8 cellular contexts compared by ENCODE assay signal in genomic region chr10:102917962-102918816, GRCh38. TPM values are rescaled to one million over a fixed set of nuclear protein-coding genes. Genes with fewer than 3 reads are reported as not detected.
DNase-seq lines count a peak whose midpoint lies in the region; ATAC-seq, FAIRE-seq and TF ChIP-seq lines count a peak whose summit lies in the region.

Gene CNNM2 (plus strand): TSS chr10:102918294. CDS start chr10:102918481, 187 bp downstream.

- peaks cover 32% of the 10 kb centered on the region for H3K27me3 Mint-ChIP-seq in mesothelial cell of epicardium (ENCODE audit: low read depth)

- intact Hi-C loops in endothelial cell of umbilical vein (cut with micrococcal nuclease) = loop anchor here (1.0 to 5.0 kb wide), 6 partner anchors 151 to 416 kb away; partner anchors contain the start of genes NT5C2 and WBP1L

- H3K27ac Mint-ChIP-seq in mesothelial cell of epicardium = peak within 1 kb of the TSS; percentile 94

- H3K36me3 ChIP-seq in OCI-LY1 (ENCODE audit: insufficient read depth, low read length) (no peaks in the 10 kb centered on the region), endothelial cell of umbilical vein (ENCODE audit: control insufficient read depth in 2 of 2, extremely low read depth in 1 of 2, insufficient read depth in 2 of 2, low read length in 2 of 2) (no peaks in the 10 kb centered on the region)

- peak within 1 kb of the TSS; percentile 94 for H3K4me3 Mint-ChIP-seq in mesothelial cell of epicardium

- H3K27ac ChIP-seq in OCI-LY1 (ENCODE audit: low read depth, low read length, poor library complexity, severe bottlenecking) (peak within 1 kb of the TSS; percentile 7), endothelial cell of umbilical vein (ENCODE audit: insufficient read depth, low read depth, low read length) (peak within 1 kb of the TSS; percentile 57)

- H3K9me1 ChIP-seq in endothelial cell of umbilical vein (replicated peaks; ENCODE audit: control insufficient read depth, extremely low read depth, insufficient read depth, low read length) = no peaks in the 10 kb centered on the region

- peak; percentile 97 for DNase-seq in DMS 273 treated with DMSO at 0.1 percent for 48 hours (lab: John Stamatoyannopoulos, UW)
- DNase-seq in HuH-7 (ENCODE audit: low spot score) = peak; percentile 91
- peak; percentile 99 for DNase-seq in activated T-cell treated with anti-CD3 and anti-CD28 coated beads for 1 hour (ENCODE audit: low read depth)
- peak; percentile 100 for DNase-seq in endothelial cell of umbilical vein (ENCODE audit: low read depth, low spot score)
- peak; percentile 98 to 99 for DNase-seq in mesothelial cell of epicardium (ENCODE audit: low spot score in 2 of 2, unreplicated experiment in 2 of 2)
- DNase-seq in stimulated activated CD8-positive, alpha-beta memory T cell treated with anti-CD3 and anti-CD28 coated beads, Interleukin-15, amount 100 ng/mL, for 4 hours (ENCODE audit: low read depth in 2 of 2) = peak; percentile 98 to 99

- H3K4me1 ChIP-seq in OCI-LY1 (ENCODE audit: insufficient read depth, low read length, severe bottlenecking) (peaks cover 49% of the 10 kb centered on the region), endothelial cell of umbilical vein (ENCODE audit: control insufficient read depth, extremely low read depth, insufficient read depth, low read length) (peaks cover 10% of the 10 kb centered on the region)

- H4K20me1 ChIP-seq in OCI-LY1 (ENCODE audit: insufficient read depth, low read length) = no peaks in the 10 kb centered on the region
- no peaks in the 10 kb centered on the region for H4K20me1 ChIP-seq in endothelial cell of umbilical vein (replicated peaks; ENCODE audit: control insufficient read depth, extremely low read depth, insufficient read depth, low read length)

- H3K27me3 ChIP-seq in OCI-LY1 (ENCODE audit: insufficient read depth, low read length) (no peaks in the 10 kb centered on the region), endothelial cell of umbilical vein (ENCODE audit: control insufficient read depth in 2 of 2, insufficient read depth in 2 of 2, low read length in 2 of 2) (peaks cover 13 to 15% of the 10 kb centered on the region in 2 experiments)

- H3K9me3 ChIP-seq in OCI-LY1 (ENCODE audit: low read length) = no peaks in the 10 kb centered on the region
- H3K9me3 ChIP-seq in endothelial cell of umbilical vein (replicated peaks; ENCODE audit: control insufficient read depth, insufficient read depth, low read length) = no peaks in the 10 kb centered on the region

- no peaks in the 10 kb centered on the region for H3K36me3 Mint-ChIP-seq in mesothelial cell of epicardium

- no peaks in the 10 kb centered on the region for H3K9me3 Mint-ChIP-seq in mesothelial cell of epicardium

- ATAC-seq in GM21526 (IDR thresholded peaks at IDR 0.05; ENCODE audit: low FRiP score, unreplicated experiment) = peak; percentile 89

- dilution Hi-C loops in endothelial cell of umbilical vein (cut with MboI; ENCODE audit: extremely low pct_ligation_motif_present, low sequenced_read_pairs) = no loop called here

- CTCF ChIA-PET in endothelial cell of umbilical vein (lab: Charles Lee) = interaction anchor here (0.5 to 8.5 kb wide), 52 partner anchors 7 to 567 kb away, joined by 3 to 211 read pairs (median 4); partner anchors contain the start of genes ATP5MK, BORCS7, CYP17A1 and NT5C2

- peaks cover 35% of the 10 kb centered on the region for H3K4me1 Mint-ChIP-seq in mesothelial cell of epicardium

- TF ChIP-seq CTCF in OCI-LY1 (IDR thresholded peaks at IDR 0.05; ENCODE audit: low read length) (no peak), endothelial cell of umbilical vein (IDR thresholded peaks at IDR 0.05; ENCODE audit: extremely low read depth in 1 of 2, insufficient read depth in 1 of 2, low read depth in 1 of 2, low read length in 2 of 2) (no peak), mesothelial cell of epicardium (IDR thresholded peaks at IDR 0.05; ENCODE audit: unreplicated experiment) (no peak)

- H3K9me2 ChIP-seq in OCI-LY1 (ENCODE audit: low read depth, low read length) = no peaks in the 10 kb centered on the region

- no peaks in the 10 kb centered on the region for H3K79me2 ChIP-seq in OCI-LY1 (ENCODE audit: insufficient read depth, low read length)
- no peaks in the 10 kb centered on the region for H3K79me2 ChIP-seq in endothelial cell of umbilical vein (ENCODE audit: control insufficient read depth, insufficient read depth, low read length)

- BruUV-seq in endothelial cell of umbilical vein (replicated peaks; lab: Mats Ljungman, UMichigan) = no TSS peak

- H3F3A ChIP-seq in OCI-LY1 (ENCODE audit: insufficient read depth, low read length) = no peaks in the 10 kb centered on the region

- TF ChIP-seq POLR2A in endothelial cell of umbilical vein (IDR thresholded peaks at IDR 0.05; ENCODE audit: low read depth, low read length) = peak; percentile 59

- H3K4me2 ChIP-seq in OCI-LY1 (ENCODE audit: low read length) = peak within 1 kb of the TSS; percentile 85
- H3K4me2 ChIP-seq in endothelial cell of umbilical vein (ENCODE audit: insufficient read depth, low read length) = peak within 1 kb of the TSS; percentile 69

- H3K9ac ChIP-seq in OCI-LY1 (ENCODE audit: low read length) = peak within 1 kb of the TSS; percentile 74
- H3K9ac ChIP-seq in endothelial cell of umbilical vein (replicated peaks; ENCODE audit: extremely low read depth, insufficient read depth, low read length) = peak within 1 kb of the TSS; percentile 66

- POLR2A ChIA-PET in endothelial cell of umbilical vein (lab: Charles Lee) = interaction anchor here (0.7 to 0.9 kb wide), 3 partner anchors 274 to 325 kb away, joined by 3 to 4 read pairs (median 4); partner anchors contain the start of gene NT5C2

- FAIRE-seq in endothelial cell of umbilical vein (lab: Jason Lieb, UNC) = peak; percentile 99

- H3K4me3 ChIP-seq in OCI-LY1 (ENCODE audit: low read depth, low read length, poor library complexity, severe bottlenecking) (peak within 1 kb of the TSS; percentile 82), endothelial cell of umbilical vein (replicated peaks in 1 of 3; ENCODE audit: insufficient read depth in 1 of 3, low read depth in 1 of 3, low read length in 3 of 3) (peak within 1 kb of the TSS; percentile 43 to 76 (median 47))

- no peak within 1 kb of the TSS for H2AFZ ChIP-seq in OCI-LY1 (ENCODE audit: low read length)
- H2AFZ ChIP-seq in endothelial cell of umbilical vein (ENCODE audit: low read depth, low read length) = peak within 1 kb of the TSS; percentile 96

TF ChIP-seq in endothelial cell of umbilical vein, 7 proteins besides CTCF, POLR2A, EP300 and RAD21:
- TF ChIP-seq JUN (IDR thresholded peaks at IDR 0.05; ENCODE audit: borderline replicate concordance, insufficient read depth, insufficient read length, low read depth) (no peak), MAX (IDR thresholded peaks at IDR 0.05; ENCODE audit: insufficient read depth, insufficient read length) (peak; percentile 86)

RNA-seq across cellular contexts. Expression of gene CNNM2, which starts in this region (rescaled TPM):
- total RNA-seq in endothelial cell of umbilical vein = 3.0 and 3.2 TPM in 2 replicates
- 1.9 and 2.1 TPM in 2 replicates for polyA plus RNA-seq in endothelial cell of umbilical vein
- 1.7 and 2.1 TPM in 2 replicates for polyA plus RNA-seq in endothelial cell of umbilical vein (2011; cell fraction: cytosol; rRNA removed)
- polyA plus RNA-seq in endothelial cell of umbilical vein (2011; cell fraction: nucleus; rRNA removed) = 2.1 and 2.8 TPM in 2 replicates
- 2.5 and 2.6 TPM in 2 replicates for polyA plus RNA-seq in endothelial cell of umbilical vein (2012)
- 2.8 and 3.8 TPM in 2 replicates for polyA minus RNA-seq in endothelial cell of umbilical vein
- polyA minus RNA-seq in endothelial cell of umbilical vein (2011; cell fraction: cytosol; rRNA and poly(A)+ RNA removed) = 17.4 TPM
- 3.2 and 8.0 TPM in 2 replicates for polyA minus RNA-seq in endothelial cell of umbilical vein (2011; cell fraction: nucleus; rRNA and poly(A)+ RNA removed)
- total RNA-seq in mesothelial cell of epicardium = 10.9 to 12.5 TPM (median 11.4 TPM) in 3 replicates

Comparison
In these comparisons a context has a peak if more than half of its experiments do, and no peak if none do; other contexts are left out.
1. Peak in every context shown above with its lines: DNase-seq, ATAC-seq, H3K4me3 ChIP-seq and H3K27ac ChIP-seq.